ENCODE assay signal across 11 cellular contexts in the genomic region with DNA sequence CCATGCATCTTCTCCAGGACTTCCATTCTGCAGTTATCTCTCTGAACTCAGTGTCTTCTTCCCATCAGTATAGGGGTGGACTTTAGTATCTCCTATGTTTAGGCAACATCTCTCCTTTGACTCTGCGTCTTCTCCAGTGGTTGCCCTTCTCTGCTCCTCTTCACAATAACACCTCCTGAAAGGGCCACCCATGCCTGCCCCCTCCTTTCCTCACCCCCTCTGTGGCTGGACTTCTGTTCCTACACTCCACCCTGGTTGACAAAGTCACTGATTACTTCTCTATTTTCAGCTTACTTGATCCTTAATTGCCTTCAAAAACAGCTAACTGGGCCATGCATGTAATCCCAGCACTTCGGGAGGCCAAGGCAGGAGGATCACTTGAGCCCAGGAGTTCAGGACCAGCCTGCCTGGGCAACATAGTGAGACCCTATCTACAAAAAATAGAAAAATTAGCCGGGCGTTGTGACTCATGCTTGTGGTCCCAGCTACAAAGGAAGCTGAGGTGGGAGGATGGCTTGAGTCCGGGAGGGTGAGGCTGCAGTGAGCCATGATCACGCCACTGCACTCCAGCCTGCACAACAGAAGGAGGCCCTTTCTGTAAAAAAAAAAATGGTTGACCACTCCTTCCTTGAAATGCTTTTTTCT. TPM values are rescaled to one million over a fixed set of nuclear protein-coding genes. Genes with fewer than 3 reads are reported as not detected.
DNase-seq lines count a peak whose midpoint lies in the region; ATAC-seq and TF ChIP-seq lines count a peak whose summit lies in the region.
"Had no signal": no experiment of that assay in that cellular context is flagged by ENCODE, and none has a peak within 500 bp of the region (broad histone marks: within the 10 kb centered on the region; RNA-seq: fewer than 3 reads in every experiment).

No MANE protein-coding gene starts in this region.

- peak; percentile 22 for DNase-seq in activated CD4-positive, alpha-beta T cell treated with anti-CD3 and anti-CD28 coated beads for 48 hours
- no peak for DNase-seq in activated CD4-positive, alpha-beta T cell treated with anti-CD3 and anti-CD28 coated beads for 4 hours
- DNase-seq in PC-3 (peak; percentile 63), renal cortical epithelial cell (ENCODE audit: low read depth) (peak; percentile 48), hippocampal formation (lab: John Stamatoyannopoulos, UW) (no peak), NCI-H2227 treated with DMSO at 0.1 percent for 48 hours (lab: John Stamatoyannopoulos, UW) (no peak)
- DNase-seq in central memory CD8-positive, alpha-beta T cell (ENCODE audit: low spot score in 2 of 2) = no peak
- DNase-seq: NCI-H146, SIG-M5 had no signal

- peaks cover 48% of the 10 kb centered on the region for H3K4me1 Mint-ChIP-seq in central memory CD8-positive, alpha-beta T cell

- H3K27ac ChIP-seq in PC-3 (ENCODE audit: low read length) = no peak overlapping the region

- no peaks in the 10 kb centered on the region for H4K20me1 ChIP-seq in PC-3 (ENCODE audit: low read length)

- H2AFZ ChIP-seq in PC-3 (ENCODE audit: low read length) = no peak overlapping the region

- no peak for TF ChIP-seq CTCF in PC-3 (conservative IDR thresholded peaks at IDR 0.05; ENCODE audit: low read depth, low read length)

- H3K36me3 Mint-ChIP-seq in central memory CD8-positive, alpha-beta T cell (ENCODE audit: insufficient read depth) = peaks cover 79% of the 10 kb centered on the region
- H3K36me3 Mint-ChIP-seq: type B pancreatic cell had no signal

- no peaks in the 10 kb centered on the region for H3K27me3 ChIP-seq in PC-3 (ENCODE audit: low read length)

- H3K9ac ChIP-seq in PC-3 (ENCODE audit: low read length) = no peak overlapping the region

- no peak overlapping the region for H3K4me3 ChIP-seq in PC-3 (ENCODE audit: low read length)

- ATAC-seq in PC-3 (peak; percentile 85), GM18858 (IDR thresholded peaks at IDR 0.05; ENCODE audit: unreplicated experiment) (no peak)
- peak; percentile 50 for ATAC-seq in central memory CD8-positive, alpha-beta T cell (replicated peaks; ENCODE audit: extremely low read depth, poor library complexity, severe bottlenecking)

- no peaks in the 10 kb centered on the region for H3K9me2 ChIP-seq in PC-3 (replicated peaks; ENCODE audit: low read length)

- no peaks in the 10 kb centered on the region for H3K27me3 Mint-ChIP-seq in central memory CD8-positive, alpha-beta T cell

- peak overlapping the region; percentile 83 for H3K27ac Mint-ChIP-seq in central memory CD8-positive, alpha-beta T cell (ENCODE audit: low read depth)
- H3K27ac Mint-ChIP-seq: type B pancreatic cell had no signal

- peak overlapping the region; percentile 65 for H3K4me3 Mint-ChIP-seq in central memory CD8-positive, alpha-beta T cell
- H3K4me3 Mint-ChIP-seq: type B pancreatic cell had no signal

- peaks cover 42% of the 10 kb centered on the region for H3K79me2 ChIP-seq in PC-3 (ENCODE audit: low read length)

- peaks cover 5% of the 10 kb centered on the region for H3F3A ChIP-seq in PC-3 (ENCODE audit: low read length, unreplicated experiment)

- intact Hi-C loops in PC-3 (cut with micrococcal nuclease) = no loop called here

- POLR2A ChIA-PET in PC-3 (lab: Charles Lee; ENCODE audit: unreplicated experiment) = interaction anchor here (0.6 kb wide), 1 partner anchor 60 kb away, joined by 3 read pairs; no protein-coding TSS in a partner anchor

- no peaks in the 10 kb centered on the region for H3K9me3 Mint-ChIP-seq in central memory CD8-positive, alpha-beta T cell
- H3K9me3 Mint-ChIP-seq: type B pancreatic cell had no signal

- H3K4me1 ChIP-seq in PC-3 (ENCODE audit: insufficient read depth, low read length) = peaks cover 4% of the 10 kb centered on the region; the same call in 1 of the 2 replicates

- H3K4me2 ChIP-seq in PC-3 (ENCODE audit: low read length) = no peak overlapping the region

- CTCF ChIA-PET in PC-3 (lab: Charles Lee) = no interaction called here

- H3K9me3 ChIP-seq in PC-3 (ENCODE audit: low read length) = no peaks in the 10 kb centered on the region

- BruUV-seq in PC-3 (replicated peaks; lab: Mats Ljungman, UMichigan) = no TSS peak

- H3K36me3 ChIP-seq in PC-3 (ENCODE audit: low read depth, low read length) = peaks cover 42% of the 10 kb centered on the region

RNA-seq across cellular contexts. Expression of a gene that starts 13.7 kb away (rescaled TPM):
- total RNA-seq in PC-3 (2014; rRNA removed) = 346 and 422 TPM in 2 replicates
- total RNA-seq in renal cortical epithelial cell = 18.0 and 53.7 TPM in 2 replicates

RNA-seq across cellular contexts. Expression of a gene that starts 22.4 kb away (rescaled TPM):
- total RNA-seq in PC-3 (2014; rRNA removed) = 44.7 and 60.0 TPM in 2 replicates
- total RNA-seq in renal cortical epithelial cell = 77.3 and 79.3 TPM in 2 replicates

Comparison
In these comparisons a context has a peak if more than half of its experiments do, and no peak if none do; other contexts are left out.
1. DNase-seq: peak in activated CD4-positive, alpha-beta T cell treated with anti-CD3 and anti-CD28 coated beads for 48 hours (single experiment), PC-3 (single experiment) and renal cortical epithelial cell (single experiment); none in activated CD4-positive, alpha-beta T cell treated with anti-CD3 and anti-CD28 coated beads for 4 hours (0 of 2), central memory CD8-positive, alpha-beta T cell (0 of 2), hippocampal formation (0 of 2) and NCI-H2227 treated with DMSO at 0.1 percent for 48 hours (single experiment).